In the genomic region with DNA sequence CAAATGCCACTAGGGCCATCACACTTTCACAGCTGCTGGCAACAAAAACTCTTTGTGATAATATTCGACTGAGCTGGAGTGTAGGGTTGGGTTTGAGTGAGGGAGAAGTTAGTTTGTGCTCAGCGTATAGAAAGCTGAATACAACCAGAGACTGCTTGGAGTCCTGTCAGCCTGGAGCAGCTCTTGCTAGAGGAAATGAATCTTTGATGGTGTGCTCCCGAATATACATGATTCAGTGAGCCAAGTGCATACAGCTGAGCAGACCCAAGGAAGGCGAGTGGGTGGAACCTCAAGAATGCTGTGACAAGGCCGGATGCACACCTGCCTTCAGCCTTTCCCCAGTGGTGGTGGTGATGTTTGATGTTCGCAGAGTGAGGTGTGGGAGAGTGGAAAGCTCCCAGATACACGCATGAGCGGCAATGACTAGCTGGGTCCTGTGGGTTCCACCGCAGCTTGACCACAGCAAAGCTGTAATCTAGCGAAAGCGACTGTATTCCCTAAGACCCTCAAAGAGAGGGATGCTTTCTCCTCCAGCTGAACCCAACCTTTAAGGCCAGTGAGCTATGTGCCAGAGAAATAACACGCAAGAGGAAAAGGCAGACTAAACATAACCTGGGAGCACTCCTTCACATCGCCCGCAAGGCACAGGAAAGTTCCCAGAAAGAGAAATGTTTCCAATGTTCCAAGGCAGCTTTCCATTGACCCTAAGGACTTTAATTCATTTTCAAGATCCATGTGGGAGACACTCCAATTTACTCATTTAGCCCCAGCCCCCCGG, we compare ENCODE assay signal across 8 cellular contexts. TPM values are rescaled to one million over a fixed set of nuclear protein-coding genes. Genes with fewer than 3 reads are reported as not detected.
DNase-seq lines count a peak whose midpoint lies in the region; ATAC-seq and TF ChIP-seq lines count a peak whose summit lies in the region.

No MANE protein-coding gene starts in this region.

- H3K36me3 ChIP-seq in ES-I3 (ENCODE audit: insufficient read depth, low read length) (no peaks in the 10 kb centered on the region), KMS-11 (ENCODE audit: insufficient read depth) (no peaks in the 10 kb centered on the region), urinary bladder (ENCODE audit: insufficient read depth) (no peaks in the 10 kb centered on the region)

- no peak for TF ChIP-seq CTCF in KMS-11 (conservative IDR thresholded peaks at IDR 0.05; ENCODE audit: low read depth, low read length)
- no peak for TF ChIP-seq CTCF in fibroblast of mammary gland (conservative IDR thresholded peaks at IDR 0.05; ENCODE audit: control insufficient read depth, insufficient read depth, low read depth, low read length)
- TF ChIP-seq CTCF in progenitor cell of endocrine pancreas (IDR thresholded peaks at IDR 0.05; ENCODE audit: unreplicated experiment), result peak; percentile 8

- H3K9me3 Mint-ChIP-seq in progenitor cell of endocrine pancreas (ENCODE audit: low read depth), result no peaks in the 10 kb centered on the region

- peaks cover 43% of the 10 kb centered on the region; the same call in 1 of the 2 replicates for H3K79me2 ChIP-seq in KMS-11 (ENCODE audit: insufficient read depth, low read depth)

- no peaks in the 10 kb centered on the region for H3K27me3 ChIP-seq in KMS-11 (ENCODE audit: insufficient read depth, low read depth)

- H3K4me3 Mint-ChIP-seq in progenitor cell of endocrine pancreas (ENCODE audit: low read depth), result peak overlapping the region; percentile 94

- H3K9me3 ChIP-seq in ES-I3 (ENCODE audit: control insufficient read depth, insufficient read depth, low read length), result no peaks in the 10 kb centered on the region

- no peaks in the 10 kb centered on the region for H4K20me1 ChIP-seq in KMS-11 (ENCODE audit: insufficient read depth)

- 47% methylated on average over 15 of the region's 15 CpGs for WGBS in urinary bladder

- peaks cover 2% of the 10 kb centered on the region for H3K36me3 Mint-ChIP-seq in progenitor cell of endocrine pancreas (ENCODE audit: insufficient read depth)

- H3K9ac ChIP-seq in ES-I3 (ENCODE audit: low read depth, low read length) (peak overlapping the region; percentile 81; the same call in 1 of the 2 replicates), KMS-11 (peak overlapping the region; percentile 27; the same call in 1 of the 2 replicates)

- H3K27ac ChIP-seq in KMS-11 (peak overlapping the region; percentile 32), urinary bladder (ENCODE audit: low read depth) (no peak overlapping the region)

- H2AFZ ChIP-seq in KMS-11 (ENCODE audit: low read depth), result 0 out of 2 replicates have a peak overlapping the region, but pooled peaks have one; percentile 6

- peaks cover 42% of the 10 kb centered on the region for H3K4me1 Mint-ChIP-seq in progenitor cell of endocrine pancreas (ENCODE audit: low read depth)

- H3K27me3 Mint-ChIP-seq in progenitor cell of endocrine pancreas, result no peaks in the 10 kb centered on the region

- H3K4me1 ChIP-seq in ES-I3 (ENCODE audit: insufficient read depth, low read length) (peaks cover 8% of the 10 kb centered on the region), KMS-11 (ENCODE audit: low read depth, poor library complexity, severe bottlenecking) (peaks cover 45% of the 10 kb centered on the region), urinary bladder (ENCODE audit: insufficient read depth) (peaks cover 1% of the 10 kb centered on the region)

- ATAC-seq in GM21360 (IDR thresholded peaks at IDR 0.05; ENCODE audit: unreplicated experiment), result no peak
- no peak for ATAC-seq in HG03039 (IDR thresholded peaks at IDR 0.05; ENCODE audit: unreplicated experiment)

- H3K4me2 ChIP-seq in KMS-11, result peak overlapping the region; percentile 93

- no peak overlapping the region for H3K4me3 ChIP-seq in KMS-11 (IDR thresholded peaks at IDR 0.05; ENCODE audit: insufficient read depth, low read depth, low read length)
- H3K4me3 ChIP-seq in fibroblast of mammary gland (ENCODE audit: control insufficient read depth, low read depth, low read length), result peak overlapping the region; percentile 76
- H3K4me3 ChIP-seq in urinary bladder (ENCODE audit: low read depth, low read length), result peak overlapping the region; percentile 67

- H3K27ac Mint-ChIP-seq in progenitor cell of endocrine pancreas, result peak overlapping the region; percentile 95

- DNase-seq in activated T-cell treated with anti-CD3 and anti-CD28 coated beads for 24 hours (ENCODE audit: low read depth) (peak; percentile 70), fibroblast of mammary gland (ENCODE audit: low read depth) (no peak), progenitor cell of endocrine pancreas (ENCODE audit: low spot score, unreplicated experiment) (no peak)

RNA-seq across cellular contexts. Expression of gene ARHGEF3, which starts 1.2 kb away (rescaled TPM):
- total RNA-seq in progenitor cell of endocrine pancreas, result 60.4 and 72.2 TPM in 2 replicates
- total RNA-seq in urinary bladder, result 30.1 TPM
- polyA plus RNA-seq in urinary bladder, result 22.4 TPM
